ENCODE assay signal across 8 cellular contexts in genomic region chr2:240604291-240604938, GRCh38. TPM values are rescaled to one million over a fixed set of nuclear protein-coding genes. Genes with fewer than 3 reads are reported as not detected.
DNase-seq lines count a peak whose midpoint lies in the region; ATAC-seq and TF ChIP-seq lines count a peak whose summit lies in the region.

No MANE protein-coding gene starts in this region.

- TF ChIP-seq CTCF in coronary artery (IDR thresholded peaks at IDR 0.05) (peak; percentile 17), thyroid gland (IDR thresholded peaks at IDR 0.05) (peak; percentile 47 to 87 (median 78))

- no peaks in the 10 kb centered on the region for H3K9me3 ChIP-seq in thyroid gland

- H3K36me3 Mint-ChIP-seq in activated CD8-positive, alpha-beta memory T cell treated with anti-CD3 and anti-CD28 coated beads, Interleukin-2, amount 10 ng/mL, durations not matched to agents 7 days and 5 days = no peaks in the 10 kb centered on the region

- H3K4me3 ChIP-seq in coronary artery (no peak overlapping the region), thyroid gland (replicated peaks in 1 of 3) (no peak overlapping the region)

- TF ChIP-seq POLR2A in thyroid gland (IDR thresholded peaks at IDR 0.05) = no peak

- H3K27ac ChIP-seq in coronary artery (no peak overlapping the region), thyroid gland (no peak overlapping the region)

- no peak overlapping the region for H3K4me3 Mint-ChIP-seq in activated CD8-positive, alpha-beta memory T cell treated with anti-CD3 and anti-CD28 coated beads, Interleukin-2, amount 10 ng/mL, durations not matched to agents 7 days and 5 days

- peak; percentile 39 for ATAC-seq in activated CD8-positive, alpha-beta memory T cell treated with anti-CD3 and anti-CD28 coated beads, Interleukin-2, amount 10 ng/mL, durations not matched to agents 7 days and 5 days
- ATAC-seq in left lobe of liver = peak; percentile 95
- ATAC-seq in GM18511 (IDR thresholded peaks at IDR 0.05; ENCODE audit: unreplicated experiment) = no peak
- no peak for ATAC-seq in HG03342 (IDR thresholded peaks at IDR 0.05; ENCODE audit: unreplicated experiment)

- CTCF ChIA-PET in activated CD8-positive, alpha-beta memory T cell treated with anti-CD3 and anti-CD28 coated beads, Interleukin-2, amount 10 ng/mL, durations not matched to agents 7 days and 5 days (lab: Charles Lee) = interaction anchor here (1.4 kb wide), 1 partner anchor 22 kb away, joined by 3 read pairs; no protein-coding TSS in a partner anchor

- H3K27me3 ChIP-seq in thyroid gland = no peaks in the 10 kb centered on the region

- no peak overlapping the region for H3K27ac Mint-ChIP-seq in activated CD8-positive, alpha-beta memory T cell treated with anti-CD3 and anti-CD28 coated beads, Interleukin-2, amount 10 ng/mL, durations not matched to agents 7 days and 5 days

- no peaks in the 10 kb centered on the region for H3K9me3 Mint-ChIP-seq in activated CD8-positive, alpha-beta memory T cell treated with anti-CD3 and anti-CD28 coated beads, Interleukin-2, amount 10 ng/mL, durations not matched to agents 7 days and 5 days (ENCODE audit: low read depth)

- no peak for DNase-seq in activated CD8-positive, alpha-beta memory T cell treated with anti-CD3 and anti-CD28 coated beads, Interleukin-2, amount 10 ng/mL, durations not matched to agents 7 days and 5 days
- DNase-seq in activated CD8-positive, alpha-beta memory T cell treated with anti-CD3 and anti-CD28 coated beads, Interleukin-2, amount 50 U/mL, for 48 hours = no peak
- DNase-seq in NOMO-1 (lab: John Stamatoyannopoulos, UW; ENCODE audit: unreplicated experiment in 2 of 2) = peak; percentile 28 to 54
- no peak for DNase-seq in coronary artery (ENCODE audit: low spot score)
- peak; percentile 91 for DNase-seq in left lobe of liver (ENCODE audit: low spot score)
- peak; percentile 93 for DNase-seq in thyroid gland

- 26 to 35% methylated on average over 7 to 9 of the region's 11 CpGs for WGBS in thyroid gland, 2 donors

- H3K36me3 ChIP-seq in thyroid gland = no peaks in the 10 kb centered on the region

- H3K4me1 Mint-ChIP-seq in activated CD8-positive, alpha-beta memory T cell treated with anti-CD3 and anti-CD28 coated beads, Interleukin-2, amount 10 ng/mL, durations not matched to agents 7 days and 5 days = peaks cover 10% of the 10 kb centered on the region

- intact Hi-C loops in thyroid gland (cut with DNase I) = no loop called here

- H3K4me1 ChIP-seq in thyroid gland = peaks cover 0 to 10% of the 10 kb centered on the region in 2 donors

- no peaks in the 10 kb centered on the region for H3K27me3 Mint-ChIP-seq in activated CD8-positive, alpha-beta memory T cell treated with anti-CD3 and anti-CD28 coated beads, Interleukin-2, amount 10 ng/mL, durations not matched to agents 7 days and 5 days

RNA-seq across cellular contexts. Expression of gene CAPN10, which starts 17.9 kb away (rescaled TPM):
- 10 to 100 TPM; 54.0 to 75.8 TPM for total RNA-seq in activated CD8-positive, alpha-beta memory T cell treated with anti-CD3 and anti-CD28 coated beads, Interleukin-2, amount 10 ng/mL, durations not matched to agents 7 days and 5 days
- total RNA-seq in left lobe of liver (13.7 TPM), thyroid gland (10 to 100 TPM; 19.3 to 25.3 (median 21.7) TPM)

RNA-seq across cellular contexts. Expression of gene GPR35, which starts 20.9 kb away (rescaled TPM):
- total RNA-seq in activated CD8-positive, alpha-beta memory T cell treated with anti-CD3 and anti-CD28 coated beads, Interleukin-2, amount 10 ng/mL, durations not matched to agents 7 days and 5 days = 10 to 100 TPM; 14.4 to 35.4 TPM
- total RNA-seq in left lobe of liver (0.53 TPM), thyroid gland (1 to 10 TPM in 2 of 4 donors, under 1 TPM in 2; 0.29 to 1.7 (median 1.0) TPM)

RNA-seq across cellular contexts. Expression of gene RNPEPL1, which starts 36.1 kb away (rescaled TPM):
- total RNA-seq in activated CD8-positive, alpha-beta memory T cell treated with anti-CD3 and anti-CD28 coated beads, Interleukin-2, amount 10 ng/mL, durations not matched to agents 7 days and 5 days = 100 to 1,000 TPM; 101 to 152 TPM
- 40.6 TPM for total RNA-seq in left lobe of liver
- total RNA-seq in thyroid gland = 10 to 100 TPM; 20.0 to 45.5 (median 37.3) TPM

RNA-seq across cellular contexts. Expression of gene DUSP28, which starts 44.3 kb away (rescaled TPM):
- total RNA-seq in activated CD8-positive, alpha-beta memory T cell treated with anti-CD3 and anti-CD28 coated beads, Interleukin-2, amount 10 ng/mL, durations not matched to agents 7 days and 5 days = 10 to 100 TPM; 10.0 to 10.1 TPM
- total RNA-seq in left lobe of liver (2.0 TPM), thyroid gland (10 to 100 TPM in 1 of 4 donors, 1 to 10 TPM in 3; 6.6 to 12.5 (median 9.2) TPM)

RNA-seq across cellular contexts. Expression of gene ANKMY1, which starts 46.6 kb away (rescaled TPM):
- total RNA-seq in activated CD8-positive, alpha-beta memory T cell treated with anti-CD3 and anti-CD28 coated beads, Interleukin-2, amount 10 ng/mL, durations not matched to agents 7 days and 5 days = 10 to 100 TPM; 21.3 to 33.5 TPM
- total RNA-seq in left lobe of liver (13.1 TPM), thyroid gland (10 to 100 TPM; 17.4 to 24.7 (median 21.0) TPM)

Comparison
In these comparisons a context has a peak if more than half of its experiments do, and no peak if none do; other contexts are left out.
1. ATAC-seq: peak in activated CD8-positive, alpha-beta memory T cell treated with anti-CD3 and anti-CD28 coated beads, Interleukin-2, amount 10 ng/mL, durations not matched to agents 7 days and 5 days (single experiment) and left lobe of liver (single experiment); none in GM18511 (single experiment) and HG03342 (single experiment).
2. DNase-seq: peak in NOMO-1 (2 of 2), left lobe of liver (single experiment) and thyroid gland (2 of 2); none in activated CD8-positive, alpha-beta memory T cell treated with anti-CD3 and anti-CD28 coated beads, Interleukin-2, amount 10 ng/mL, durations not matched to agents 7 days and 5 days (single experiment), activated CD8-positive, alpha-beta memory T cell treated with anti-CD3 and anti-CD28 coated beads, Interleukin-2, amount 50 U/mL, for 48 hours (single experiment) and coronary artery (single experiment).
3. RNA of gene GPR35, which starts 20.9 kb away (total RNA-seq): 14.4 to 35.4 TPM in activated CD8-positive, alpha-beta memory T cell treated with anti-CD3 and anti-CD28 coated beads, Interleukin-2, amount 10 ng/mL, durations not matched to agents 7 days and 5 days; 0.29 to 1.7 TPM in thyroid gland and 0.53 TPM in left lobe of liver (single experiment); every median in the first group is over 4 times any median in the second.